1 cellular context compared by ENCODE assay signal in the genomic region with DNA sequence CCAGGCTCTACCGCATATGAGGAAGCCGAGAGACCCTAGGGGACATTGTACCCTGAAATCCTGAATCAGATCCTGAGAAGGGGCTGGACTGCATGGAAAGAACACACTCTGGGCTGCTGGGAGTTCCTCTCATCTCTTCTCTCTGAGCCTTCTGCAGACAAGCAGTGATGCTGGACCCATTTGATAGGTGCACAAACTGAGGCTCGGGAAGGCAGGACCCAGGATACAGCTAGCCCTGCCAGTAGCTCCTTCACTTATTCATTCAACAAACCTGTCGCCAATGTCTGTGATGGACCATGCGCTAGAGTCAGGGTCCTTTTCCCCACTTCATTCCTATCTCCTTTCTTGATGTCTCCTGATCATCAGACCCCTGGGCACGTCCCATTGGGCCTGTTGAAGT.
A peak's percentile ranks its signal among the peaks of the same experiment; 100 is the strongest.
TF ChIP-seq lines count a peak whose summit lies in the region.

No MANE protein-coding gene starts in this region.

TF ChIP-seq in HepG2, 621 proteins besides CTCF, POLR2A, EP300 and RAD21:
- TF ChIP-seq ZMYM3 (CRISPR knock-in tag; IDR thresholded peaks at IDR 0.05) (0 out of 2 replicates have a peak, but pooled peaks have one; percentile 34), ZNF3 (CRISPR knock-in tag; IDR thresholded peaks at IDR 0.05) (peak; percentile 77; the same call in 1 of the 2 replicates), MBD4 (IDR thresholded peaks at IDR 0.05; ENCODE audit: borderline replicate concordance, low read length) (no peak), ZNF629 (CRISPR knock-in tag; conservative IDR thresholded peaks at IDR 0.05) (peak; percentile 95), PLSCR1 (CRISPR knock-in tag; IDR thresholded peaks at IDR 0.05; ENCODE audit: borderline replicate concordance) (no peak), ZNF253 (CRISPR knock-in tag; IDR thresholded peaks at IDR 0.05; ENCODE audit: borderline replicate concordance) (no peak), ADNP (CRISPR knock-in tag; IDR thresholded peaks at IDR 0.05) (0 out of 2 replicates have a peak, but pooled peaks have one; percentile 35)
